Comparison of ENCODE assay signal across 25 cellular contexts in the genomic region with DNA sequence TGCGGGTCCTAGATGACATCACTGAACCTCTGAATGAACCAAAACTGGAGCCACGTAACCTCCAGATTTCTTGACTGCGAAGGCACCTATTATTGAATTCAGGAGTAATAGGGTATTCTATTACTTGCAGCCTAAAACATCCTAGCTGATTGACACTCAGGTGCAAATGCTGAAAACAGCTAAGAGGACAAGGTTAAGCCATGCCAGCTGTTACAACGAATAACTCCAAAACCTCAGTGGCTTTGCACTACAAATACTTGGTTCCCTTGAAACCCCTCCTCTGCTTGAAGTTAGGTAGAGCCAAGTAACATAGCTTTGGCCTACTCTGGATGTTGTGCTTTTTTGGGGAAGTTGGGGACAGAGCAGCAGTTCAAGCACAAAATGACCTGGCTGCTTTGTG. TPM values are rescaled to one million over a fixed set of nuclear protein-coding genes. Genes with fewer than 3 reads are reported as not detected.
DNase-seq lines count a peak whose midpoint lies in the region; ATAC-seq and TF ChIP-seq lines count a peak whose summit lies in the region.
"Had no signal": no experiment of that assay in that cellular context is flagged by ENCODE, and none has a peak within 500 bp of the region (broad histone marks: within the 10 kb centered on the region; RNA-seq: fewer than 3 reads in every experiment).

No MANE protein-coding gene starts in this region.

- H3K4ac ChIP-seq in IMR-90 (ENCODE audit: low read depth, low read length), result peak overlapping the region; percentile 85; the same call in 1 of the 2 replicates

- H2AK9ac ChIP-seq in IMR-90 (replicated peaks; ENCODE audit: low read depth, low read length, poor library complexity), result no peak overlapping the region

- H3K4me1 ChIP-seq in IMR-90 (ENCODE audit: control insufficient read depth, insufficient read depth, low read length) (peaks cover 35% of the 10 kb centered on the region), adipocyte (ENCODE audit: control insufficient read depth, insufficient read depth, low read length) (peaks cover 57% of the 10 kb centered on the region), lower lobe of right lung (peaks cover 26% of the 10 kb centered on the region), suprapubic skin (peaks cover 52% of the 10 kb centered on the region), thyroid gland (peaks cover 0 to 14% of the 10 kb centered on the region in 2 donors)

- dilution Hi-C loops in IMR-90 (cut with HindIII; ENCODE audit: low sequenced_read_pairs, unreplicated experiment), result no loop called here

- no peak overlapping the region for H3K4me3 ChIP-seq in IMR-90 (ENCODE audit: insufficient read depth, low read depth, low read length)
- H3K4me3 ChIP-seq in adipocyte (ENCODE audit: low read length), result no peak overlapping the region
- H3K4me3 ChIP-seq in lower lobe of right lung, result no peak overlapping the region
- no peak overlapping the region for H3K4me3 ChIP-seq in suprapubic skin
- H3K4me3 ChIP-seq in thyroid gland (replicated peaks in 1 of 3), result no peak overlapping the region
- H3K4me3 ChIP-seq: hepatocyte, left lung, mucosa of descending colon, SK-N-MC had no signal

- no peak overlapping the region for H3K56ac ChIP-seq in IMR-90 (ENCODE audit: extremely low read depth, insufficient read depth, low read length)

- in situ Hi-C loops in IMR-90 (cut with MboI; ENCODE audit: low sequenced_read_pairs), result no loop called here

- intact Hi-C loops in IMR-90 (cut with micrococcal nuclease), result loop anchor here (10.0 kb wide), 1 partner anchor 1081 kb away; no protein-coding TSS in a partner anchor
- intact Hi-C loops in lower lobe of right lung (cut with DNase I), result no loop called here
- intact Hi-C loops in thyroid gland (cut with DNase I), result no loop called here

- no peak overlapping the region for H3K9ac ChIP-seq in IMR-90 (ENCODE audit: low read depth, low read length)
- peak overlapping the region; percentile 72 for H3K9ac ChIP-seq in adipocyte (ENCODE audit: low read length)

- H2BK120ac ChIP-seq in IMR-90 (ENCODE audit: low read depth, low read length), result peak overlapping the region; percentile 41

- TF ChIP-seq POLR2A in IMR-90 (IDR thresholded peaks at IDR 0.05; ENCODE audit: low read depth, low read length) (no peak), suprapubic skin (IDR thresholded peaks at IDR 0.05) (no peak), thyroid gland (IDR thresholded peaks at IDR 0.05) (no peak)

- H3K23ac ChIP-seq in IMR-90 (ENCODE audit: low read depth, low read length), result no peak overlapping the region; the same call in 1 of the 2 replicates

- no peak for TF ChIP-seq CTCF in IMR-90 (conservative IDR thresholded peaks at IDR 0.05; ENCODE audit: low read depth, low read length)
- TF ChIP-seq CTCF in lower lobe of right lung (IDR thresholded peaks at IDR 0.05), result no peak
- no peak for TF ChIP-seq CTCF in suprapubic skin (IDR thresholded peaks at IDR 0.05)
- TF ChIP-seq CTCF in RWPE1 (conservative IDR thresholded peaks at IDR 0.05; ENCODE audit: low read depth), result no peak
- TF ChIP-seq CTCF in thyroid gland (IDR thresholded peaks at IDR 0.05), result no peak

- peaks cover 8% of the 10 kb centered on the region; the same call in 1 of the 2 replicates for H3K9me1 ChIP-seq in IMR-90 (ENCODE audit: insufficient read depth, low read length)

- no CpG with 5 or more reads among the region's 4 CpGs for WGBS in IMR-90 (ENCODE audit: extremely low coverage in 2 of 2, insufficient read length in 1 of 2), 2 experiments
- WGBS in suprapubic skin, result 90% methylated on average over 4 of the region's 4 CpGs
- WGBS in thyroid gland, 2 donors, result 93 to 100% methylated on average over 4 of the region's 4 CpGs

- H2BK15ac ChIP-seq in IMR-90 (ENCODE audit: low read depth, low read length), result peak overlapping the region; percentile 38; the same call in 2 of the 3 replicates

- TF ChIP-seq RAD21 in IMR-90 (IDR thresholded peaks at IDR 0.05; ENCODE audit: low read length), result no peak

- H3K14ac ChIP-seq in IMR-90 (replicated peaks; ENCODE audit: low read depth, low read length), result no peak overlapping the region

- POLR2A ChIA-PET in IMR-90 (lab: Charles Lee; ENCODE audit: unreplicated experiment) (no interaction called here), RWPE1 (lab: Yijun Ruan, JAX; ENCODE audit: low non-redundant PET) (no interaction called here)

- no peak for ATAC-seq in IMR-90 (ENCODE audit: low read depth)
- no peak for ATAC-seq in lower lobe of right lung
- ATAC-seq: activated T-cell treated with anti-CD3 and anti-CD28 coated beads, Interleukin-2, amount 50 U/mL, for 72 hours; left lung; mucosa of descending colon; T-helper 17 cell had no signal

- H3K18ac ChIP-seq in IMR-90 (ENCODE audit: low read depth, low read length), result peak overlapping the region; percentile 83

- H4K5ac ChIP-seq in IMR-90 (ENCODE audit: low read depth, low read length), result peak overlapping the region; percentile 3

- H3K79me1 ChIP-seq in IMR-90 (ENCODE audit: low read depth in 1 of 2, low read length in 2 of 2), result no peaks in the 10 kb centered on the region

- no peak for DNase-seq in IMR-90
- no peak for DNase-seq in adipocyte (ENCODE audit: low read depth)
- DNase-seq in lower lobe of right lung, result no peak
- DNase-seq in suprapubic skin (ENCODE audit: low spot score in 2 of 2), result no peak
- no peak for DNase-seq in RWPE1 (ENCODE audit: low spot score)
- DNase-seq in NCI-H2227 treated with DMSO at 0.1 percent for 48 hours (lab: John Stamatoyannopoulos, UW), result no peak
- DNase-seq in thyroid gland, result no peak
- DNase-seq: activated naive CD4-positive, alpha-beta T cell treated with anti-CD3 and anti-CD28 coated beads, Interleukin-2, amount 50 U/mL, for 16 hours; activated T-cell treated with anti-CD3 and anti-CD28 coated beads, Interleukin-2, amount 50 U/mL, for 72 hours; CD4-positive, CD25-positive, alpha-beta regulatory T cell; EL; H7; immature natural killer cell; left lung; mucosa of descending colon; NCI-H1048; NCI-H187; NCI-H526 treated with DMSO at 0.1 percent for 48 hours; nephron progenitor cell; stimulated activated CD8-positive, alpha-beta memory T cell treated with anti-CD3 and anti-CD28 coated beads, Interleukin-4, amount 100 ng/mL, for 48 hours; T-helper 17 cell had no signal

- H4K91ac ChIP-seq in IMR-90 (ENCODE audit: insufficient read depth, low read depth, low read length), result peak overlapping the region; percentile 88

- H2BK5ac ChIP-seq in IMR-90 (ENCODE audit: low read depth, low read length, poor library complexity, severe bottlenecking), result no peak overlapping the region

- H3K27ac ChIP-seq in IMR-90 (ENCODE audit: insufficient read depth, low read length) (peak overlapping the region; percentile 34; the same call in 1 of the 2 replicates), lower lobe of right lung (peak overlapping the region; percentile 66), suprapubic skin (peak overlapping the region; percentile 83), RWPE1 (no peak overlapping the region), thyroid gland (peak overlapping the region in 1 of 3 donors; percentile 37)
- H3K27ac ChIP-seq: HL-60, SK-N-MC had no signal

- no peak overlapping the region for H2AFZ ChIP-seq in IMR-90 (replicated peaks; ENCODE audit: low read length, poor library complexity)
- H2AFZ ChIP-seq: hepatocyte had no signal

- peaks cover 2% of the 10 kb centered on the region; the same call in 1 of the 2 replicates for H4K20me1 ChIP-seq in IMR-90 (ENCODE audit: insufficient read depth, low read length)

- no peaks in the 10 kb centered on the region for H3K36me3 ChIP-seq in IMR-90 (ENCODE audit: control insufficient read depth, insufficient read depth, low read length)
- no peaks in the 10 kb centered on the region for H3K36me3 ChIP-seq in adipocyte (ENCODE audit: control insufficient read depth, insufficient read depth, low read length, severe bottlenecking)
- H3K36me3 ChIP-seq in lower lobe of right lung, result no peaks in the 10 kb centered on the region
- no peaks in the 10 kb centered on the region for H3K36me3 ChIP-seq in suprapubic skin
- no peaks in the 10 kb centered on the region for H3K36me3 ChIP-seq in thyroid gland
- H3K36me3 ChIP-seq: left lung had no signal

- CTCF ChIA-PET in IMR-90 (lab: Yijun Ruan, JAX), result no interaction called here
- CTCF ChIA-PET in RWPE1 (lab: Yijun Ruan, JAX), result no interaction called here

- H3K4me2 ChIP-seq in IMR-90 (ENCODE audit: low read depth, low read length), result no peak overlapping the region
- H3K4me2 ChIP-seq: hepatocyte had no signal

- peak overlapping the region; percentile 55 to 67; a peak in 3 of 4 replicates for H4K8ac ChIP-seq in IMR-90 (ENCODE audit: low read depth in 2 of 2, low read length in 2 of 2)

- TF ChIP-seq EP300 in suprapubic skin (IDR thresholded peaks at IDR 0.05), result no peak

- H3K9me3 ChIP-seq in IMR-90 (ENCODE audit: control insufficient read depth, insufficient read depth, low read length) (peaks cover 8% of the 10 kb centered on the region), adipocyte (ENCODE audit: control insufficient read depth, low read length) (no peaks in the 10 kb centered on the region), lower lobe of right lung (no peaks in the 10 kb centered on the region), suprapubic skin (no peaks in the 10 kb centered on the region), thyroid gland (no peaks in the 10 kb centered on the region)
- H3K9me3 ChIP-seq: left lung, mucosa of descending colon had no signal

- H2AK5ac ChIP-seq in IMR-90 (ENCODE audit: low read depth, low read length), result peak overlapping the region; percentile 98

- no TSS peak for BruUV-seq in IMR-90 (replicated peaks; lab: Mats Ljungman, UMichigan)

- H3K27me3 ChIP-seq in IMR-90 (ENCODE audit: control insufficient read depth, insufficient read depth, low read length), result peaks cover 2% of the 10 kb centered on the region; the same call in 1 of the 2 replicates
- no peaks in the 10 kb centered on the region for H3K27me3 ChIP-seq in adipocyte (replicated peaks; ENCODE audit: control insufficient read depth, insufficient read depth, low read length)
- no peaks in the 10 kb centered on the region for H3K27me3 ChIP-seq in lower lobe of right lung (ENCODE audit: low read depth)
- H3K27me3 ChIP-seq in suprapubic skin, result no peaks in the 10 kb centered on the region
- H3K27me3 ChIP-seq in thyroid gland, result no peaks in the 10 kb centered on the region
- H3K27me3 ChIP-seq: hepatocyte, left lung had no signal

- peak overlapping the region; percentile 82 for H2BK20ac ChIP-seq in IMR-90 (ENCODE audit: low read depth, low read length)

RNA-seq across cellular contexts. Expression of gene CCN5, which starts 21.0 kb away (rescaled TPM):
- total RNA-seq in IMR-90 (2012; rRNA removed) (not detected in 2 replicates), lower lobe of right lung (42.3 TPM), suprapubic skin (100 to 1,000 TPM in 2 of 4 donors, 10 to 100 TPM in 2; 40.1 to 137 (median 87.9) TPM), thyroid gland (10 to 100 TPM in 2 of 4 donors, 1 to 10 TPM in 2; 4.7 to 47.6 (median 26.6) TPM)
- not detected in 2 replicates for polyA plus RNA-seq in IMR-90 (2012; rRNA removed)
- 0.12 TPM in 1 of 2 replicates, not detected in the other for polyA plus RNA-seq in IMR-90 (2012; cell fraction: cytosol; rRNA removed)
- 0.02 and 0.13 TPM in 2 replicates for polyA plus RNA-seq in IMR-90 (2012; cell fraction: nucleus; rRNA removed; ENCODE audit: low replicate concordance)
- total RNA-seq: activated T-cell treated with anti-CD3 and anti-CD28 coated beads, Interleukin-2, amount 50 U/mL, for 72 hours; CD4-positive, CD25-positive, alpha-beta regulatory T cell; endothelial cell of umbilical vein; H7; T-helper 17 cell had no signal
- polyA plus RNA-seq: CD4-positive, CD25-positive, alpha-beta regulatory T cell; immature natural killer cell had no signal

RNA-seq across cellular contexts. Expression of gene ADA, which starts 42.7 kb away (rescaled TPM):
- total RNA-seq in IMR-90 (2012; rRNA removed) (6.9 and 8.1 TPM in 2 replicates), lower lobe of right lung (7.7 TPM), suprapubic skin (1 to 10 TPM; 4.1 to 9.4 (median 7.8) TPM), thyroid gland (10 to 100 TPM in 1 of 4 donors, 1 to 10 TPM in 3; 4.0 to 13.9 (median 7.1) TPM)
- 11.0 and 11.6 TPM in 2 replicates for polyA plus RNA-seq in IMR-90 (2012; rRNA removed)
- polyA plus RNA-seq in IMR-90 (2012; cell fraction: cytosol; rRNA removed), result 9.8 and 15.3 TPM in 2 replicates
- 31.5 and 33.0 TPM in 2 replicates for polyA plus RNA-seq in IMR-90 (2012; cell fraction: nucleus; rRNA removed; ENCODE audit: low replicate concordance)

RNA-seq across cellular contexts. Expression of gene KCNK15, which starts 51.5 kb away (rescaled TPM):
- total RNA-seq in IMR-90 (2012; rRNA removed), result not detected in 2 replicates
- not detected in 2 replicates for polyA plus RNA-seq in IMR-90 (2012; rRNA removed)
- polyA plus RNA-seq in IMR-90 (2012; cell fraction: cytosol; rRNA removed), result not detected in 2 replicates
- polyA plus RNA-seq in IMR-90 (2012; cell fraction: nucleus; rRNA removed; ENCODE audit: low replicate concordance), result not detected in 2 replicates
- total RNA-seq in lower lobe of right lung, result 0.89 TPM
- total RNA-seq in suprapubic skin, result 1 to 10 TPM in 3 of 4 donors, under 1 TPM in 1; 0.57 to 1.9 (median 1.4) TPM
- total RNA-seq in thyroid gland, result 1 to 10 TPM; 2.5 to 5.1 (median 3.4) TPM
- total RNA-seq: CD4-positive, CD25-positive, alpha-beta regulatory T cell; endothelial cell of umbilical vein; T-helper 17 cell had no signal
- polyA plus RNA-seq: CD4-positive, CD25-positive, alpha-beta regulatory T cell; immature natural killer cell had no signal
